ENCODE assay signal across 26 cellular contexts in the genomic region with DNA sequence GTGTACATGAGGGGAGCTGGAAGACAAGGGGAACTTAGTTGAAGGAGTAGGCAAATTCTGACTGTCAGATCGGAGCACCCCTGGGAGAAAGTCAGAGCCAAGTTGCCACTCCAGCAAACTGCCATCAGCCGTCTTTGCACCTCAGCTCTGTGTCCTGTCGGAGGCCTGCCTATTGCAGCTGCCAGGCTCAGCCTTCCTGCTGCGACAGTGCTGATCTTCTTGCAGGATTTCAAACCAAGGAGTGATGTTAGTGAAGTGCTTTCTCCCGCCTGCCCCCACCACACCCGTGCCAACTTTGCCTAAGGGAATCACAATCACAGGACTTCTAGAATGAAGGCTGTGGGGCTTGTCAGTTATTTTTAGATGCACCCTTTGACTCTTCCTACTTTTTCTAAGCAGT.
DNase-seq lines count a peak whose midpoint lies in the region; ATAC-seq and TF ChIP-seq lines count a peak whose summit lies in the region.
"Had no signal": no experiment of that assay in that cellular context is flagged by ENCODE, and none has a peak within 500 bp of the region (broad histone marks: within the 10 kb centered on the region; RNA-seq: fewer than 3 reads in every experiment).

No MANE protein-coding gene starts in this region.

- peak in 3 of 4 donors; percentile 35 to 60 (median 41) for ATAC-seq in heart left ventricle
- ATAC-seq in right cardiac atrium: peak; percentile 46 to 52
- ATAC-seq: A549; CD8-positive, alpha-beta T cell; HepG2; SK-N-SH treated with all-trans-retinoic acid at 6 μM for 48 hours had no signal

- H3K27ac ChIP-seq in heart left ventricle (no peak overlapping the region), left ventricle myocardium inferior (replicated peaks) (no peak overlapping the region), VCaP (peak overlapping the region; percentile 86), right cardiac atrium (ENCODE audit: low read length) (no peak overlapping the region), Peyer's patch (no peak overlapping the region)
- H3K27ac ChIP-seq: A549; BLaER1 treated with 17β-estradiol and CSF1 and Interleukin-3, amounts not matched to agents 10 nM and 100 nM; RWPE1 had no signal

- H3K4me1 Mint-ChIP-seq in Calu3 (ENCODE audit: low read depth, unreplicated experiment): no peaks in the 10 kb centered on the region

- H3K9me3 ChIP-seq in heart left ventricle (no peaks in the 10 kb centered on the region), left ventricle myocardium inferior (replicated peaks) (no peaks in the 10 kb centered on the region), right cardiac atrium (ENCODE audit: control insufficient read depth, low read length) (no peaks in the 10 kb centered on the region), Peyer's patch (no peaks in the 10 kb centered on the region)
- H3K9me3 ChIP-seq: A549 had no signal

- H3K27me3 ChIP-seq in heart left ventricle (no peaks in the 10 kb centered on the region), left ventricle myocardium inferior (ENCODE audit: low read depth) (no peaks in the 10 kb centered on the region), right cardiac atrium (ENCODE audit: control insufficient read depth, insufficient read depth) (no peaks in the 10 kb centered on the region), Peyer's patch (no peaks in the 10 kb centered on the region)
- H3K27me3 ChIP-seq: BLaER1 treated with 17β-estradiol and CSF1 and Interleukin-3, amounts not matched to agents 10 nM and 100 nM had no signal

- CTCF ChIA-PET in Calu3 (lab: Charles Lee): no interaction called here

- TF ChIP-seq POLR2A in heart left ventricle (IDR thresholded peaks at IDR 0.05) (no peak), Peyer's patch (IDR thresholded peaks at IDR 0.05) (no peak)

- H3K4me3 Mint-ChIP-seq in Calu3 (ENCODE audit: low read depth, unreplicated experiment): no peak overlapping the region
- H3K4me3 Mint-ChIP-seq: CD8-positive, alpha-beta T cell had no signal

- no peak for TF ChIP-seq CTCF in heart left ventricle (IDR thresholded peaks at IDR 0.05)
- TF ChIP-seq CTCF in left ventricle myocardium inferior (IDR thresholded peaks at IDR 0.05; ENCODE audit: borderline replicate concordance): no peak
- TF ChIP-seq CTCF in VCaP (conservative IDR thresholded peaks at IDR 0.05): no peak
- TF ChIP-seq CTCF in Calu3 (IDR thresholded peaks at IDR 0.05; ENCODE audit: unreplicated experiment): no peak
- TF ChIP-seq CTCF in Peyer's patch (IDR thresholded peaks at IDR 0.05): no peak

- peaks cover 0 to 16% (median 0%) of the 10 kb centered on the region in 12 donors for H3K4me1 ChIP-seq in heart left ventricle
- peaks cover 29% of the 10 kb centered on the region for H3K4me1 ChIP-seq in left ventricle myocardium inferior
- no peaks in the 10 kb centered on the region for H3K4me1 ChIP-seq in right cardiac atrium (ENCODE audit: control insufficient read depth, insufficient read depth, low read length)
- H3K4me1 ChIP-seq in Peyer's patch: no peaks in the 10 kb centered on the region
- H3K4me1 ChIP-seq: A549 had no signal

- no peaks in the 10 kb centered on the region for H3K36me3 ChIP-seq in heart left ventricle
- H3K36me3 ChIP-seq in left ventricle myocardium inferior: no peaks in the 10 kb centered on the region
- no peaks in the 10 kb centered on the region for H3K36me3 ChIP-seq in Peyer's patch
- H3K36me3 ChIP-seq: BLaER1 treated with 17β-estradiol and CSF1 and Interleukin-3, amounts not matched to agents 10 nM and 100 nM had no signal

- WGBS in heart left ventricle, 4 donors: 52 to 79% (median 66%) methylated on average over 6 of the region's 6 CpGs
- WGBS in right cardiac atrium: 61% methylated on average over 6 of the region's 6 CpGs

- H3K27me3 Mint-ChIP-seq in Calu3 (ENCODE audit: unreplicated experiment): no peaks in the 10 kb centered on the region

- intact Hi-C loops in heart left ventricle (cut with DNase I) (loop anchor here in 8 of 10 donors (5.0 to 10.0 kb wide), 5 partner anchors 92 to 521 kb away; no protein-coding TSS in a partner anchor), left ventricle myocardium inferior (cut with micrococcal nuclease) (no loop called here), right cardiac atrium (cut with DNase I) (no loop called here), Calu3 (cut with micrococcal nuclease; ENCODE audit: unreplicated experiment) (no loop called here)

- H3K36me3 Mint-ChIP-seq in Calu3 (ENCODE audit: insufficient read depth, unreplicated experiment): no peaks in the 10 kb centered on the region
- H3K36me3 Mint-ChIP-seq: CD8-positive, alpha-beta T cell had no signal

- DNase-seq in heart left ventricle (peak in 3 of 5 donors; percentile 7 to 27 (median 24)), left ventricle myocardium inferior (no peak), right cardiac atrium (peak in 2 of 3 donors; percentile 50 to 51), SHP77 treated with DMSO at 0.1 percent for 48 hours (lab: John Stamatoyannopoulos, UW) (no peak), Calu3 (no peak), Peyer's patch (no peak)
- DNase-seq: AML-193; CD8-positive, alpha-beta T cell; DMS153; DND-41; H7; Kasumi-1; NCI-H1092 treated with DMSO at 0.1 percent for 48 hours; NCI-H1436; NCI-H187; NCI-H2081 treated with DMSO at 0.1 percent for 48 hours; NCI-H2171; NCI-H226; NCI-H524; NCI-H774 had no signal

- H3K9me3 Mint-ChIP-seq in Calu3 (ENCODE audit: low read depth, unreplicated experiment): no peaks in the 10 kb centered on the region
- H3K9me3 Mint-ChIP-seq: CD8-positive, alpha-beta T cell had no signal

- BruUV-seq in Calu3 (replicated peaks; lab: Mats Ljungman, UMichigan): no TSS peak

- H3K27ac Mint-ChIP-seq in Calu3 (ENCODE audit: unreplicated experiment): no peak overlapping the region
- H3K27ac Mint-ChIP-seq: CD8-positive, alpha-beta T cell had no signal

- H3K4me3 ChIP-seq in heart left ventricle (no peak overlapping the region), left ventricle myocardium inferior (no peak overlapping the region), right cardiac atrium (ENCODE audit: low read length) (no peak overlapping the region), Peyer's patch (no peak overlapping the region)
- H3K4me3 ChIP-seq: A549; BLaER1 treated with 17β-estradiol and CSF1 and Interleukin-3, amounts not matched to agents 10 nM and 100 nM had no signal

Comparison
In these comparisons a context has a peak if more than half of its experiments do, and no peak if none do; other contexts are left out.
1. DNase-seq: peak in heart left ventricle (3 of 5) and right cardiac atrium (2 of 3); none in left ventricle myocardium inferior (single experiment), SHP77 treated with DMSO at 0.1 percent for 48 hours (single experiment), Calu3 (single experiment) and Peyer's patch (0 of 3).
2. intact Hi-C loops: an anchor here in heart left ventricle (5.0 to 10.0 kb wide); none called in left ventricle myocardium inferior, right cardiac atrium and Calu3.